18 cellular contexts compared by ENCODE assay signal in the genomic region with DNA sequence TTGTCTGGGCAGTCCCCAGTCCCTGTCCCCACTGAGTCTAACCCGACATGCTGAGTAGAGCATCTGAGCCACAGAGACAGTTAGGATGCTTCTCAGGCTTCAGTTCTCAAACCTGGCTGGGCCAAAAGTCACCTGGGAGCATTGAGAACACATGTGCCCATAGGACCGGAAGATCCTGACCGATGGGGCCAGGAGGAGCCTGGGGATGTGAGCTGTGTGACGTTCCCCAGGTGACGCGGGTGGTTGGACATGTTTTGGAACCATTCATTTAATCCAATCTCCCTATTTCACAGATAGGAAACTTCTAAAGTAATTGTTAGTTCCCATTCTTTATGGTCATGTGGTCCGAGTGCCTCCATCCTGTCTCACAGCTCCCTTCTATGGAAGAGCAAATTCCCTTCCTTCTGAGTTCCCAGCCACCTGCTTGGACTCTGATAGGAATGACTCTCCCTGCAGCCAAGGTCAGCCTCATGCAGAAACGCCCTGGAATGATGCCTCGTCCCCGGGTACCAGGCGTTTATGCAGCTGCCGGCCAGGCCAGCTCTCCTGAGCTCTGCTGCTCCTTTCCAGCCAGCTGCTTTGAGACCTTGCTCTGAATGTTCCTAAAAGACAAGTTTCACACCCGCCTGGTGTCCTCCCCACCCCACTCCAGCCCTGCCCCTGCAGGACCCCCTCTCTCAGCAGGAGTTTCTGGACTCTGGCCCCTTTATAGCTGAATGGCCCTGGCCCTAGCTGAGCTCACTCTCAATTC.
DNase-seq lines count a peak whose midpoint lies in the region; ATAC-seq, FAIRE-seq and TF ChIP-seq lines count a peak whose summit lies in the region.
"Had no signal": no experiment of that assay in that cellular context is flagged by ENCODE, and none has a peak within 500 bp of the region (broad histone marks: within the 10 kb centered on the region; RNA-seq: fewer than 3 reads in every experiment).

No MANE protein-coding gene starts in this region.

- peak overlapping the region; percentile 17; the same call in 1 of the 2 replicates for H3K9ac ChIP-seq in IMR-90 (ENCODE audit: low read depth, low read length)

- H2BK15ac ChIP-seq in IMR-90 (ENCODE audit: low read depth, low read length), result peak overlapping the region; percentile 97

- no peaks in the 10 kb centered on the region for H3K9me3 Mint-ChIP-seq in mesothelial cell of epicardium
- H3K9me3 Mint-ChIP-seq in stimulated activated naive B cell treated with anti-CD40 and anti-IgM and Interleukin-4, amounts not matched to agents 10 μg/mL and 1 μg/mL and 100 μg/mL, for 72 hours, result no peaks in the 10 kb centered on the region
- H3K9me3 Mint-ChIP-seq: activated naive CD8-positive, alpha-beta T cell treated with anti-CD3 and anti-CD28 coated beads, Interleukin-2, amount 50 U/mL, for 24 hours had no signal

- no peaks in the 10 kb centered on the region for H3K36me3 ChIP-seq in IMR-90 (ENCODE audit: control insufficient read depth, insufficient read depth, low read length)
- H3K36me3 ChIP-seq: upper lobe of left lung had no signal

- no TSS peak for BruUV-seq in IMR-90 (replicated peaks; lab: Mats Ljungman, UMichigan)

- no peak overlapping the region for H3K4me3 Mint-ChIP-seq in mesothelial cell of epicardium
- no peak overlapping the region for H3K4me3 Mint-ChIP-seq in stimulated activated naive B cell treated with anti-CD40 and anti-IgM and Interleukin-4, amounts not matched to agents 10 μg/mL and 1 μg/mL and 100 μg/mL, for 72 hours
- H3K4me3 Mint-ChIP-seq: activated CD4-positive, alpha-beta T cell treated with anti-CD3 and anti-CD28 coated beads for 36 hours; activated naive CD8-positive, alpha-beta T cell treated with anti-CD3 and anti-CD28 coated beads, Interleukin-2, amount 50 U/mL, for 24 hours had no signal

- no peaks in the 10 kb centered on the region for H3K27me3 ChIP-seq in IMR-90 (ENCODE audit: control insufficient read depth, insufficient read depth, low read length)
- H3K27me3 ChIP-seq: upper lobe of left lung had no signal

- POLR2A ChIA-PET in IMR-90 (lab: Charles Lee; ENCODE audit: unreplicated experiment), result no interaction called here

- H3K18ac ChIP-seq in IMR-90 (ENCODE audit: low read depth, low read length), result peak overlapping the region; percentile 67

- peaks cover 30% of the 10 kb centered on the region for H3K4me1 Mint-ChIP-seq in mesothelial cell of epicardium
- peaks cover 3 to 16% of the 10 kb centered on the region in 2 donors for H3K4me1 Mint-ChIP-seq in stimulated activated naive B cell treated with anti-CD40 and anti-IgM and Interleukin-4, amounts not matched to agents 10 μg/mL and 1 μg/mL and 100 μg/mL, for 72 hours
- H3K4me1 Mint-ChIP-seq: activated CD4-positive, alpha-beta T cell treated with anti-CD3 and anti-CD28 coated beads for 36 hours; activated naive CD8-positive, alpha-beta T cell treated with anti-CD3 and anti-CD28 coated beads, Interleukin-2, amount 50 U/mL, for 24 hours had no signal

- peak overlapping the region; percentile 58 for H2AFZ ChIP-seq in IMR-90 (replicated peaks; ENCODE audit: low read length, poor library complexity)

- peak overlapping the region; percentile 47 for H3K27ac Mint-ChIP-seq in mesothelial cell of epicardium
- peak overlapping the region; percentile 7 for H3K27ac Mint-ChIP-seq in stimulated activated naive B cell treated with anti-CD40 and anti-IgM and Interleukin-4, amounts not matched to agents 10 μg/mL and 1 μg/mL and 100 μg/mL, for 72 hours
- H3K27ac Mint-ChIP-seq: activated CD4-positive, alpha-beta T cell treated with anti-CD3 and anti-CD28 coated beads for 36 hours; activated naive CD8-positive, alpha-beta T cell treated with anti-CD3 and anti-CD28 coated beads, Interleukin-2, amount 50 U/mL, for 24 hours had no signal

- 0 out of 2 replicates have a peak overlapping the region, but pooled peaks have one; percentile 14 for H3K23ac ChIP-seq in IMR-90 (ENCODE audit: low read depth, low read length)

- H2BK120ac ChIP-seq in IMR-90 (ENCODE audit: low read depth, low read length), result peak overlapping the region; percentile 93

- WGBS in IMR-90 (ENCODE audit: extremely low coverage in 2 of 2, insufficient read length in 1 of 2), 2 experiments, result 62% methylated on average over 3 of the region's 13 CpGs; no CpG with 5 or more reads in 1 of the 2 experiments

- peaks cover 22% of the 10 kb centered on the region for H3K9me1 ChIP-seq in IMR-90 (ENCODE audit: insufficient read depth, low read length)

- peak overlapping the region; percentile 47 for H2BK5ac ChIP-seq in IMR-90 (ENCODE audit: low read depth, low read length, poor library complexity, severe bottlenecking)

- no peak overlapping the region for H3K4me2 ChIP-seq in IMR-90 (ENCODE audit: low read depth, low read length)

- no peak for TF ChIP-seq CTCF in IMR-90 (conservative IDR thresholded peaks at IDR 0.05; ENCODE audit: low read depth, low read length)
- TF ChIP-seq CTCF in mesothelial cell of epicardium (IDR thresholded peaks at IDR 0.05; ENCODE audit: unreplicated experiment), result no peak
- no peak for TF ChIP-seq CTCF in D721Med (IDR thresholded peaks at IDR 0.05; ENCODE audit: insufficient read depth, missing control alignments)

- no peak overlapping the region for H3K56ac ChIP-seq in IMR-90 (ENCODE audit: extremely low read depth, insufficient read depth, low read length)

- no peaks in the 10 kb centered on the region for H4K20me1 ChIP-seq in IMR-90 (ENCODE audit: insufficient read depth, low read length)

- no peak for TF ChIP-seq RAD21 in IMR-90 (IDR thresholded peaks at IDR 0.05; ENCODE audit: low read length)

- H3K14ac ChIP-seq in IMR-90 (replicated peaks; ENCODE audit: low read depth, low read length), result peak overlapping the region; percentile 74

- H3K27ac ChIP-seq in IMR-90 (ENCODE audit: insufficient read depth, low read length), result peak overlapping the region; percentile 67
- H3K27ac ChIP-seq: C4-2B had no signal

- H4K91ac ChIP-seq in IMR-90 (ENCODE audit: insufficient read depth, low read depth, low read length), result peak overlapping the region; percentile 84

- no peak for FAIRE-seq in D721Med (lab: Jason Lieb, UNC)

- intact Hi-C loops in IMR-90 (cut with micrococcal nuclease), result loop anchor here (2.0 kb wide), 2 partner anchors 21 to 55 kb away; no protein-coding TSS in a partner anchor

- peaks cover 3% of the 10 kb centered on the region in 2 experiments; a peak in 1 of 4 replicates for H3K79me1 ChIP-seq in IMR-90 (ENCODE audit: low read depth in 1 of 2, low read length in 2 of 2)

- peak overlapping the region; percentile 17; the same call in 1 of the 2 replicates for H4K5ac ChIP-seq in IMR-90 (ENCODE audit: low read depth, low read length)

- H4K8ac ChIP-seq in IMR-90 (ENCODE audit: low read depth in 2 of 2, low read length in 2 of 2), result peak overlapping the region; percentile 57 to 69

- H2AK5ac ChIP-seq in IMR-90 (ENCODE audit: low read depth, low read length), result peak overlapping the region; percentile 89

- H3K9me3 ChIP-seq in IMR-90 (ENCODE audit: control insufficient read depth, insufficient read depth, low read length), result no peaks in the 10 kb centered on the region
- H3K9me3 ChIP-seq: upper lobe of left lung had no signal

- peaks cover 38% of the 10 kb centered on the region for H3K4me1 ChIP-seq in IMR-90 (ENCODE audit: control insufficient read depth, insufficient read depth, low read length)

- DNase-seq in IMR-90 (no peak), ecto neural progenitor cell (ENCODE audit: low spot score) (peak; percentile 37), mesothelial cell of epicardium (ENCODE audit: low spot score in 2 of 2, unreplicated experiment in 2 of 2) (no peak), D721Med (ENCODE audit: insufficient read length, low spot score) (no peak), RKO (ENCODE audit: low spot score) (no peak), A172 (ENCODE audit: low spot score) (no peak)
- DNase-seq in stimulated activated naive B cell treated with anti-CD40 and anti-IgM and Interleukin-4, amounts not matched to agents 10 μg/mL and 1 μg/mL and 100 μg/mL, for 72 hours, result no peak
- DNase-seq: activated CD4-positive, alpha-beta T cell treated with anti-CD3 and anti-CD28 coated beads for 36 hours; activated naive CD8-positive, alpha-beta T cell treated with anti-CD3 and anti-CD28 coated beads, Interleukin-2, amount 50 U/mL, for 24 hours; activated T-cell treated with anti-CD3 and anti-CD28 coated beads for 4 hours; DMS79; hypothalamus; NCI-H82; nucleus accumbens; upper lobe of left lung had no signal

- CTCF ChIA-PET in IMR-90 (lab: Yijun Ruan, JAX), result interaction anchor here (0.6 kb wide), 1 partner anchor 36 kb away, joined by 4 read pairs; no protein-coding TSS in a partner anchor

- in situ Hi-C loops in IMR-90 (cut with MboI; ENCODE audit: low sequenced_read_pairs), result no loop called here

- H3K36me3 Mint-ChIP-seq in mesothelial cell of epicardium, result no peaks in the 10 kb centered on the region
- peaks cover 0 to 4% of the 10 kb centered on the region in 2 donors for H3K36me3 Mint-ChIP-seq in stimulated activated naive B cell treated with anti-CD40 and anti-IgM and Interleukin-4, amounts not matched to agents 10 μg/mL and 1 μg/mL and 100 μg/mL, for 72 hours

- peak overlapping the region; percentile 76 for H2AK9ac ChIP-seq in IMR-90 (replicated peaks; ENCODE audit: low read depth, low read length, poor library complexity)

- no peaks in the 10 kb centered on the region for H3K27me3 Mint-ChIP-seq in mesothelial cell of epicardium (ENCODE audit: low read depth)
- H3K27me3 Mint-ChIP-seq in stimulated activated naive B cell treated with anti-CD40 and anti-IgM and Interleukin-4, amounts not matched to agents 10 μg/mL and 1 μg/mL and 100 μg/mL, for 72 hours, result no peaks in the 10 kb centered on the region
- H3K27me3 Mint-ChIP-seq: activated CD4-positive, alpha-beta T cell treated with anti-CD3 and anti-CD28 coated beads for 36 hours; activated naive CD8-positive, alpha-beta T cell treated with anti-CD3 and anti-CD28 coated beads, Interleukin-2, amount 50 U/mL, for 24 hours had no signal

- peak overlapping the region; percentile 84 for H3K4ac ChIP-seq in IMR-90 (ENCODE audit: low read depth, low read length)

- dilution Hi-C loops in IMR-90 (cut with HindIII; ENCODE audit: low sequenced_read_pairs, unreplicated experiment), result no loop called here

- peak overlapping the region; percentile 84 for H2BK20ac ChIP-seq in IMR-90 (ENCODE audit: low read depth, low read length)

- no peak for TF ChIP-seq POLR2A in IMR-90 (IDR thresholded peaks at IDR 0.05; ENCODE audit: low read depth, low read length)

- H3K4me3 ChIP-seq in IMR-90 (ENCODE audit: insufficient read depth, low read depth, low read length), result no peak overlapping the region
- H3K4me3 ChIP-seq: lung, upper lobe of left lung had no signal

- ATAC-seq in IMR-90 (ENCODE audit: low read depth) (no peak), HG03342 (IDR thresholded peaks at IDR 0.05; ENCODE audit: unreplicated experiment) (no peak)
- no peak for ATAC-seq in stimulated activated naive B cell treated with anti-CD40 and anti-IgM and Interleukin-4, amounts not matched to agents 10 μg/mL and 1 μg/mL and 100 μg/mL, for 72 hours (replicated peaks)
- ATAC-seq: activated CD4-positive, alpha-beta T cell treated with anti-CD3 and anti-CD28 coated beads for 36 hours; activated naive CD8-positive, alpha-beta T cell treated with anti-CD3 and anti-CD28 coated beads, Interleukin-2, amount 50 U/mL, for 24 hours had no signal

TF ChIP-seq in IMR-90, 13 proteins besides CTCF, POLR2A, EP300 and RAD21 (continues in another document):
- TF ChIP-seq BHLHE40 (IDR thresholded peaks at IDR 0.05; ENCODE audit: low read depth, low read length), result no peak
